In the genomic region with DNA sequence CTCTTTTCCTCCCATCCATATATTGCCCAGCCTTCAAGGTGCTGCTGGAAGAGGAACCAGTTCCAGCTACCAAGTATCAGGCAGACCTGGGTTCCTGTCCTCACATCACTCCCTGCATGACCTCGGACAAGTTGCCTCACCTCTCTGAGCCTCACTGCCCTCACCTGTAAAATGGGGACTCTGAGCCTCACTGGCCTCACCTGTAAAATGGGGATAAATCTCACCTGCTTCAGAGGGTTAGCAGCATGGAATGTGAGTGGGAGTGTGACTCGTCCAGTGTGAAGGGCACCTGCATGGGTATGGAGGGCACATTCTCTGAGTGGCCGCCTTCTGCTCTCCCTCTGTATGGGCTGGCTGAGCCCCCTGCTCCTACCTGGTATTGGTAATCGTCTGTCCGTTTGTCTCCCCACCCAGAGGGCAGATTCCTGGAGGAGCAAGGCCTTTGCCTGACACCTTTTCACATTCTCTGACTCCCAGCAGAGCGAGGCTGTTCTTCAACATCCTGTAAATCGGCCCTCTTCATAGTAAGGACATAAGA, we compare ENCODE assay signal across 24 cellular contexts. TPM values are rescaled to one million over a fixed set of nuclear protein-coding genes. Genes with fewer than 3 reads are reported as not detected.
DNase-seq lines count a peak whose midpoint lies in the region; ATAC-seq, FAIRE-seq and TF ChIP-seq lines count a peak whose summit lies in the region.
"Had no signal": no experiment of that assay in that cellular context is flagged by ENCODE, and none has a peak within 500 bp of the region (broad histone marks: within the 10 kb centered on the region; RNA-seq: fewer than 3 reads in every experiment).

No MANE protein-coding gene starts in this region.

- no peak overlapping the region for H3K4ac ChIP-seq in mesenchymal stem cell (ENCODE audit: low read depth in 1 of 2, low read length in 2 of 2)

- intact Hi-C loops in K562 (cut with micrococcal nuclease) = no loop called here
- intact Hi-C loops in sciatic nerve (cut with DNase I) = loop anchor here (10.0 kb wide), 1 partner anchor 600 kb away; no protein-coding TSS in a partner anchor

- H3K9ac ChIP-seq in K562 (ENCODE audit: insufficient read depth in 1 of 2, low read depth in 2 of 2, low read length in 2 of 2) (no peak overlapping the region), mesenchymal stem cell (ENCODE audit: low read length) (no peak overlapping the region)
- H3K9ac ChIP-seq: GM23248 had no signal

- H3K4me3 ChIP-seq in H7 (ENCODE audit: insufficient read depth, low read depth, low read length) = no peak overlapping the region
- no peak overlapping the region for H3K4me3 ChIP-seq in K562
- H3K4me3 ChIP-seq in mesenchymal stem cell (ENCODE audit: insufficient read depth in 1 of 2, low read depth in 1 of 2, low read length in 2 of 2) = no peak overlapping the region
- H3K4me3 ChIP-seq: GM23248 had no signal

- no peaks in the 10 kb centered on the region for H3K9me3 ChIP-seq in K562 (replicated peaks; ENCODE audit: control insufficient read depth, insufficient read depth, low read depth, low read length)
- no peaks in the 10 kb centered on the region for H3K9me3 ChIP-seq in mesenchymal stem cell (ENCODE audit: control insufficient read depth, low read length)
- H3K9me3 ChIP-seq: BE2C had no signal

- no peak overlapping the region for H2BK5ac ChIP-seq in mesenchymal stem cell (ENCODE audit: low read depth, low read length, poor library complexity, severe bottlenecking)

- no peak overlapping the region for H2BK12ac ChIP-seq in mesenchymal stem cell (ENCODE audit: low read length in 2 of 2)

- TF ChIP-seq EP300 in K562 (IDR thresholded peaks at IDR 0.05; ENCODE audit: low read length) = no peak

- H2AK5ac ChIP-seq in mesenchymal stem cell (ENCODE audit: low read length, severe bottlenecking) = no peak overlapping the region

- H3K4me1 ChIP-seq in K562 (replicated peaks in 1 of 2; ENCODE audit: control insufficient read depth in 2 of 2, insufficient read depth in 2 of 2, low read length in 2 of 2) = peaks cover 0 to 19% of the 10 kb centered on the region in 2 experiments; a peak in 2 of 5 replicates
- peaks cover 23% of the 10 kb centered on the region for H3K4me1 ChIP-seq in mesenchymal stem cell (ENCODE audit: control insufficient read depth, insufficient read depth, low read depth, low read length)

- H3K4me2 ChIP-seq in K562 (ENCODE audit: insufficient read depth, low read length) = no peak overlapping the region
- H3K4me2 ChIP-seq in mesenchymal stem cell (ENCODE audit: low read length, poor library complexity, severe bottlenecking) = no peak overlapping the region

- CTCF ChIA-PET in K562 (lab: Yijun Ruan, JAX; ENCODE audit: low intra/inter-chr PET ratio) = no interaction called here

- H3K79me2 ChIP-seq in K562 (ENCODE audit: control insufficient read depth, insufficient read depth, low read length) = no peaks in the 10 kb centered on the region

- no TSS peak for BruUV-seq in K562 (replicated peaks; lab: Mats Ljungman, UMichigan)

- H3K27ac ChIP-seq in K562 (ENCODE audit: extremely low read depth, low read depth, low read length) (no peak overlapping the region), mesenchymal stem cell (ENCODE audit: low read length, poor library complexity, severe bottlenecking) (no peak overlapping the region)
- H3K27ac ChIP-seq: GM23248 had no signal

- no peaks in the 10 kb centered on the region for H3K79me1 ChIP-seq in mesenchymal stem cell (replicated peaks; ENCODE audit: low read length, poor library complexity, severe bottlenecking)

- H3K36me3 ChIP-seq in H7 (replicated peaks; ENCODE audit: control insufficient read depth, insufficient read depth, low read length) (no peaks in the 10 kb centered on the region), K562 (ENCODE audit: control insufficient read depth, insufficient read depth, low read length) (no peaks in the 10 kb centered on the region), mesenchymal stem cell (ENCODE audit: control insufficient read depth in 1 of 2, insufficient read depth in 2 of 2, low read depth in 1 of 2, low read length in 2 of 2) (no peaks in the 10 kb centered on the region)
- H3K36me3 ChIP-seq: BE2C had no signal

- peak overlapping the region; percentile 7 for H4K91ac ChIP-seq in mesenchymal stem cell (ENCODE audit: low read length)

- POLR2A ChIA-PET in K562 (lab: Yijun Ruan, JAX) = no interaction called here

- H2BK15ac ChIP-seq in mesenchymal stem cell (ENCODE audit: low read depth, poor library complexity, severe bottlenecking) = no peak overlapping the region

- peaks cover 27% of the 10 kb centered on the region for H4K20me1 ChIP-seq in K562 (replicated peaks; ENCODE audit: control insufficient read depth, insufficient read depth, low read length)

- no peak overlapping the region for H3K23ac ChIP-seq in mesenchymal stem cell (ENCODE audit: low read length in 2 of 2)

- H2BK120ac ChIP-seq in mesenchymal stem cell (ENCODE audit: low read depth, low read length) = no peak overlapping the region

- ATAC-seq in K562 (no peak), sciatic nerve (no peak)
- ATAC-seq: HCT116, PC-3 had no signal

- DNase-seq in H7 (peak; percentile 36), K562 (ENCODE audit: extremely low read depth in 1 of 4, low spot score in 3 of 4) (no peak), mesenchymal stem cell (no peak), sciatic nerve (ENCODE audit: low spot score) (peak; percentile 35), NCI-H82 (lab: John Stamatoyannopoulos, UW) (no peak), hippocampal formation (lab: John Stamatoyannopoulos, UW) (no peak)
- DNase-seq in stimulated activated CD4-positive, alpha-beta T cell treated with anti-CD3 and anti-CD28 coated beads, Interleukin-12 subunit alpha, Interleukin-12 subunit beta, amount 100 ng/mL, for 4 hours = no peak
- DNase-seq: BE2C; CD4-positive, CD25-positive, alpha-beta regulatory T cell; DMS79 treated with DMSO at 0.1 percent for 48 hours; GM23248; Kasumi-1; NCI-H1417; NCI-H1694 treated with DMSO at 0.1 percent for 48 hours; NCI-H2081 treated with DMSO at 0.1 percent for 48 hours; NCI-H2171 treated with DMSO at 0.1 percent for 48 hours; NCI-H524 treated with DMSO at 0.1 percent for 48 hours; PC-3; Right ventricle myocardium superior had no signal

- TF ChIP-seq POLR2A in K562 (conservative IDR thresholded peaks at IDR 0.05) = no peak

- no peak overlapping the region for H4K8ac ChIP-seq in mesenchymal stem cell (ENCODE audit: low read length)

- no peak for TF ChIP-seq CTCF in K562 (IDR thresholded peaks at IDR 0.05 in 2 of 3, conservative IDR thresholded peaks at IDR 0.05 in 1 of 3; ENCODE audit: insufficient read depth in 2 of 3, low read depth in 1 of 3, low read length in 3 of 3)

- H3K14ac ChIP-seq in mesenchymal stem cell (ENCODE audit: low read length in 2 of 2) = no peak overlapping the region

- no peak for FAIRE-seq in K562 (lab: Jason Lieb, UNC)

- H3K27me3 ChIP-seq in H7 (ENCODE audit: control insufficient read depth, insufficient read depth, low read length) (peaks cover 10% of the 10 kb centered on the region), K562 (ENCODE audit: control insufficient read depth in 2 of 2, insufficient read depth in 2 of 2, low read length in 2 of 2) (peaks cover 35 to 81% of the 10 kb centered on the region in 2 experiments; a peak in 4 of 5 replicates), mesenchymal stem cell (ENCODE audit: control insufficient read depth in 1 of 2, insufficient read depth in 1 of 2, low read length in 2 of 2) (peaks cover 8 to 73% of the 10 kb centered on the region in 2 experiments)

- no peak for TF ChIP-seq RAD21 in K562 (CRISPR knock-in tag; conservative IDR thresholded peaks at IDR 0.05 in 1 of 2, IDR thresholded peaks at IDR 0.05 in 1 of 2)

- H3K18ac ChIP-seq in mesenchymal stem cell (ENCODE audit: low read depth in 1 of 2, low read length in 2 of 2) = no peak overlapping the region

- H3K9me1 ChIP-seq in K562 (ENCODE audit: control insufficient read depth, insufficient read depth, low read length) = no peaks in the 10 kb centered on the region

- WGBS in K562 (ENCODE audit: insufficient coverage, low coverage, missing lambda C conversion rate) = 0% methylated on average over 7 of the region's 7 CpGs
- WGBS in mesenchymal stem cell = 86% methylated on average over 5 of the region's 7 CpGs

- H2AFZ ChIP-seq in K562 (ENCODE audit: low read depth, low read length) = no peak overlapping the region
- H2AFZ ChIP-seq in mesenchymal stem cell (ENCODE audit: low read depth, low read length) = no peak overlapping the region
- H2AFZ ChIP-seq: GM23248 had no signal

- in situ Hi-C loops in K562 (cut with MboI) = no loop called here

TF ChIP-seq in K562, 482 proteins besides CTCF, POLR2A, EP300 and RAD21 (continues in another document):
- TF ChIP-seq, protein P1, sequence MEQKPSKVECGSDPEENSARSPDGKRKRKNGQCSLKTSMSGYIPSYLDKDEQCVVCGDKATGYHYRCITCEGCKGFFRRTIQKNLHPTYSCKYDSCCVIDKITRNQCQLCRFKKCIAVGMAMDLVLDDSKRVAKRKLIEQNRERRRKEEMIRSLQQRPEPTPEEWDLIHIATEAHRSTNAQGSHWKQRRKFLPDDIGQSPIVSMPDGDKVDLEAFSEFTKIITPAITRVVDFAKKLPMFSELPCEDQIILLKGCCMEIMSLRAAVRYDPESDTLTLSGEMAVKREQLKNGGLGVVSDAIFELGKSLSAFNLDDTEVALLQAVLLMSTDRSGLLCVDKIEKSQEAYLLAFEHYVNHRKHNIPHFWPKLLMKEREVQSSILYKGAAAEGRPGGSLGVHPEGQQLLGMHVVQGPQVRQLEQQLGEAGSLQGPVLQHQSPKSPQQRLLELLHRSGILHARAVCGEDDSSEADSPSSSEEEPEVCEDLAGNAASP (IDR thresholded peaks at IDR 0.05) = no peak

RNA-seq across cellular contexts. Expression of gene GRIK4, which starts 3.7 kb away (rescaled TPM):
- total RNA-seq in H7 (2014; rRNA removed; shearing (Covaris generic)) = 1.0 TPM in 2 replicates
- total RNA-seq in K562 (2011; cell fraction: chromatin; rRNA removed; ENCODE audit: low replicate concordance) = not detected in 2 replicates
- total RNA-seq in K562 (2011; cell fraction: nucleolus; rRNA removed) = not detected in 2 replicates
- total RNA-seq in K562 (2011; cell fraction: nucleoplasm; rRNA removed) = not detected in 2 replicates
- total RNA-seq in K562 (2014; rRNA removed) = not detected in 2 replicates
- not detected in 2 replicates for total RNA-seq in K562 (2014; rRNA removed; fragmentation: Illumina TruSeq; extraction: Trizol)
- not detected in 2 replicates for total RNA-seq in K562 (2015; rRNA removed; fragmentation: Illumina TruSeq; extraction: Trizol)
- not detected in 2 replicates for total RNA-seq in K562 (2021)
- not detected in 2 replicates for polyA plus RNA-seq in K562 (2011; rRNA removed)
- polyA plus RNA-seq in K562 (2011; cell fraction: cytosol; rRNA removed) = not detected in 2 replicates
- 0.06 TPM in 1 of 2 replicates, not detected in the other for polyA plus RNA-seq in K562 (2011; cell fraction: nucleus; rRNA removed)
- 0.08 TPM in 1 of 2 replicates, not detected in the other for polyA plus RNA-seq in K562 (2012)
- not detected in 2 replicates for polyA plus RNA-seq in K562 (2014; fragmentation: Illumina TruSeq; extraction: Trizol)
- polyA plus RNA-seq in K562 (2014; fragmentation: Nextera tagmentation; extraction: Ambion mirVana) = not detected
- not detected in 2 replicates for polyA plus RNA-seq in K562 (2014; rRNA removed)
- polyA minus RNA-seq in K562 (2011; rRNA and poly(A)+ RNA removed) = not detected in 2 replicates
- polyA minus RNA-seq in K562 (2011; cell fraction: cytosol; rRNA and poly(A)+ RNA removed) = not detected in 2 replicates
- not detected in 2 replicates for polyA minus RNA-seq in K562 (2011; cell fraction: nucleus; rRNA and poly(A)+ RNA removed)
- 0.26 TPM for polyA plus RNA-seq in mesenchymal stem cell (2013, experiment 1 of 2)
- 0.23 TPM for polyA plus RNA-seq in mesenchymal stem cell (2013, experiment 2 of 2)
- total RNA-seq in sciatic nerve = 0.27 TPM
- total RNA-seq: A673; CD4-positive, CD25-positive, alpha-beta regulatory T cell; GM23248; MCF 10A; PC-3; RPMI7951; SK-MEL-5 had no signal
- polyA plus RNA-seq: CD4-positive, CD25-positive, alpha-beta regulatory T cell; GM23248 had no signal

Comparison
In these comparisons a context has a peak if more than half of its experiments do, and no peak if none do; other contexts are left out.
1. DNase-seq: peak in H7 (single experiment) and sciatic nerve (single experiment); none in K562 (0 of 4), mesenchymal stem cell (single experiment), NCI-H82 (single experiment), hippocampal formation (0 of 2) and stimulated activated CD4-positive, alpha-beta T cell treated with anti-CD3 and anti-CD28 coated beads, Interleukin-12 subunit alpha, Interleukin-12 subunit beta, amount 100 ng/mL, for 4 hours (single experiment).